ENCODE assay signal across 8 cellular contexts in genomic region chr4:138090145-138090917, GRCh38.
DNase-seq lines count a peak whose midpoint lies in the region; ATAC-seq and TF ChIP-seq lines count a peak whose summit lies in the region.

No MANE protein-coding gene starts in this region.

- ATAC-seq in GM19324 (IDR thresholded peaks at IDR 0.05; ENCODE audit: low FRiP score, unreplicated experiment) = peak; percentile 85
- ATAC-seq in HG03342 (IDR thresholded peaks at IDR 0.05; ENCODE audit: unreplicated experiment) = peak; percentile 87

- no peak for TF ChIP-seq POLR2A in prostate gland (IDR thresholded peaks at IDR 0.05)

- no peaks in the 10 kb centered on the region for H3K27me3 ChIP-seq in prostate gland (replicated peaks; ENCODE audit: insufficient read depth)

- H3K27ac ChIP-seq in prostate gland = no peak overlapping the region

- intact Hi-C loops in head of caudate nucleus (cut with DNase I) = no loop called here
- intact Hi-C loops in prostate gland (cut with DNase I) = loop anchor here (1.0 to 10.0 kb wide), 4 partner anchors 54 to 963 kb away; no protein-coding TSS in a partner anchor

- no peaks in the 10 kb centered on the region for H3K4me1 ChIP-seq in prostate gland (replicated peaks)

- H3K36me3 ChIP-seq in prostate gland = no peaks in the 10 kb centered on the region

- H3K4me3 ChIP-seq in prostate gland = no peak overlapping the region

- no peaks in the 10 kb centered on the region for H3K9me3 ChIP-seq in prostate gland

- peak; percentile 78 for DNase-seq in DMS53 treated with DMSO at 0.1 percent for 48 hours (lab: John Stamatoyannopoulos, UW; ENCODE audit: unreplicated experiment)
- DNase-seq in NCI-H2227 treated with DMSO at 0.1 percent for 48 hours (lab: John Stamatoyannopoulos, UW) = peak; percentile 75
- DNase-seq in activated CD4-positive, alpha-beta T cell treated with anti-CD3 and anti-CD28 coated beads, Interleukin-2, amount 50 U/mL, for 48 hours = peak; percentile 19 to 25
- DNase-seq in head of caudate nucleus = peak in 37 of 42 donors; percentile 10 to 85 (median 59)
- DNase-seq in prostate gland (ENCODE audit: low spot score) = peak; percentile 72
- DNase-seq in activated effector memory CD4-positive, alpha-beta T cell treated with Interleukin-2 at 50 U/mL for 16 hours = no peak

- 12% methylated on average over 17 of the region's 17 CpGs for WGBS in prostate gland

- peak; percentile 73 to 91 (median 80) for TF ChIP-seq CTCF in prostate gland (IDR thresholded peaks at IDR 0.05)
